ENCODE assay signal across 1 cellular context in the genomic region with DNA sequence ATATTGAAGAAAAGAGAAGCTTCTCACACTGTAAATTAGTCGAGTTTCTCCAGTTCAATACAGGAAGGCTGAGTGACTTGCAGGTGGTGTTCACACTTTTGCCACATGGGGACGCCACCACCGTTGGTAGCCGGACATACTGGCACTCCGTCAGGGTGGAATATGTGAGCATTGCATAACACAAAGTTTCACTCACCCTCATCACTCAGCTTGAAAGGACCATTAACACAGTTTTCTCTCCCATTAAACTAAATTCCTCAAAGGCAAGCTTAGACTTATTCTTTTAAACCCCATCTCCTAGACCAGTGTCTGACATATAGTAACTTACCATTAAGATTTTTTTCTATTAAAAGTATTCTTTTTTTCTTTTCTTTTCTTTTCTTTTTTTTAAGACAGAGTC.
TF ChIP-seq lines count a peak whose summit lies in the region.

No MANE protein-coding gene starts in this region.

TF ChIP-seq in HepG2, 621 proteins besides CTCF, POLR2A, EP300 and RAD21 (continued from another document and continues in another):
- TF ChIP-seq ZHX1 (CRISPR knock-in tag; IDR thresholded peaks at IDR 0.05; ENCODE audit: low read depth) (no peak), RORA (CRISPR knock-in tag; IDR thresholded peaks at IDR 0.05) (no peak), ARID2 (CRISPR knock-in tag; IDR thresholded peaks at IDR 0.05; ENCODE audit: borderline replicate concordance) (no peak), ZNF563 (CRISPR knock-in tag; IDR thresholded peaks at IDR 0.05) (no peak), ZNF3 (CRISPR knock-in tag; IDR thresholded peaks at IDR 0.05) (no peak), BRCA1 (CRISPR knock-in tag; IDR thresholded peaks at IDR 0.05) (no peak), RARG (CRISPR knock-in tag; IDR thresholded peaks at IDR 0.05; ENCODE audit: low read depth) (no peak), ZMYM3 (CRISPR knock-in tag; IDR thresholded peaks at IDR 0.05) (no peak), CERS6 (CRISPR knock-in tag; IDR thresholded peaks at IDR 0.05) (no peak), KAT8 (CRISPR knock-in tag; IDR thresholded peaks at IDR 0.05) (0 out of 2 replicates have a peak, but pooled peaks have one; percentile 14), THAP11 (CRISPR knock-in tag; IDR thresholded peaks at IDR 0.05) (peak; percentile 61; the same call in 1 of the 2 replicates), DNMT3B (CRISPR knock-in tag; conservative IDR thresholded peaks at IDR 0.05) (no peak), GLI4 (CRISPR knock-in tag; IDR thresholded peaks at IDR 0.05; ENCODE audit: borderline replicate concordance) (no peak), ZNF343 (CRISPR knock-in tag; IDR thresholded peaks at IDR 0.05) (no peak), ZNF468 (CRISPR knock-in tag; IDR thresholded peaks at IDR 0.05) (no peak), ZMAT3 (CRISPR knock-in tag; conservative IDR thresholded peaks at IDR 0.05) (no peak), PAXIP1 (CRISPR knock-in tag; conservative IDR thresholded peaks at IDR 0.05) (no peak), CC2D1A (CRISPR knock-in tag; IDR thresholded peaks at IDR 0.05) (no peak), ZNF431 (CRISPR knock-in tag; IDR thresholded peaks at IDR 0.05; ENCODE audit: borderline replicate concordance, low read depth) (no peak), ZNF607 (CRISPR knock-in tag; IDR thresholded peaks at IDR 0.05; ENCODE audit: borderline replicate concordance) (no peak), CEBPB (IDR thresholded peaks at IDR 0.05; ENCODE audit: borderline replicate concordance, low read depth, low read length) (peak; percentile 90), TBX2 (CRISPR knock-in tag; IDR thresholded peaks at IDR 0.05; ENCODE audit: borderline replicate concordance) (no peak), SIX4 (CRISPR knock-in tag; IDR thresholded peaks at IDR 0.05) (no peak), ZNF235 (CRISPR knock-in tag; IDR thresholded peaks at IDR 0.05; ENCODE audit: borderline replicate concordance) (no peak), ZNF326 (CRISPR knock-in tag; IDR thresholded peaks at IDR 0.05; ENCODE audit: borderline replicate concordance) (no peak), NFE2L1 (CRISPR knock-in tag; IDR thresholded peaks at IDR 0.05; ENCODE audit: borderline replicate concordance) (no peak), HHEX (CRISPR knock-in tag; IDR thresholded peaks at IDR 0.05) (0 out of 2 replicates have a peak, but pooled peaks have one; percentile 10), JDP2 (CRISPR knock-in tag; IDR thresholded peaks at IDR 0.05; ENCODE audit: borderline replicate concordance) (no peak), TEF (CRISPR knock-in tag; IDR thresholded peaks at IDR 0.05) (peak; percentile 99)
- TF ChIP-seq, protein P1, sequence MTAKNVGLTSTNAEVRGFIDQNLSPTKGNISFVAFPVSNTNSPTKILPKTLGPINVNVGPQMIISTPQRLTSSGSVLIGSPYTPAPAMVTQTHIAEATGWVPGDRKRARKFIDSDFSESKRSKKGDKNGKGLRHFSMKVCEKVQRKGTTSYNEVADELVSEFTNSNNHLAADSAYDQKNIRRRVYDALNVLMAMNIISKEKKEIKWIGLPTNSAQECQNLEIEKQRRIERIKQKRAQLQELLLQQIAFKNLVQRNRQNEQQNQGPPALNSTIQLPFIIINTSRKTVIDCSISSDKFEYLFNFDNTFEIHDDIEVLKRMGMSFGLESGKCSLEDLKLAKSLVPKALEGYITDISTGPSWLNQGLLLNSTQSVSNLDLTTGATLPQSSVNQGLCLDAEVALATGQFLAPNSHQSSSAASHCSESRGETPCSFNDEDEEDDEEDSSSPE (CRISPR knock-in tag; IDR thresholded peaks at IDR 0.05), result no peak
- TF ChIP-seq, protein P2, sequence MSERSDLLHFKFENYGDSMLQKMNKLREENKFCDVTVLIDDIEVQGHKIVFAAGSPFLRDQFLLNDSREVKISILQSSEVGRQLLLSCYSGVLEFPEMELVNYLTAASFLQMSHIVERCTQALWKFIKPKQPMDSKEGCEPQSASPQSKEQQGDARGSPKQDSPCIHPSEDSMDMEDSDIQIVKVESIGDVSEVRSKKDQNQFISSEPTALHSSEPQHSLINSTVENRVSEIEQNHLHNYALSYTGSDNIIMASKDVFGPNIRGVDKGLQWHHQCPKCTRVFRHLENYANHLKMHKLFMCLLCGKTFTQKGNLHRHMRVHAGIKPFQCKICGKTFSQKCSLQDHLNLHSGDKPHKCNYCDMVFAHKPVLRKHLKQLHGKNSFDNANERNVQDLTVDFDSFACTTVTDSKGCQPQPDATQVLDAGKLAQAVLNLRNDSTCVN (CRISPR knock-in tag; IDR thresholded peaks at IDR 0.05; ENCODE audit: borderline replicate concordance), result no peak
- TF ChIP-seq, protein P3, sequence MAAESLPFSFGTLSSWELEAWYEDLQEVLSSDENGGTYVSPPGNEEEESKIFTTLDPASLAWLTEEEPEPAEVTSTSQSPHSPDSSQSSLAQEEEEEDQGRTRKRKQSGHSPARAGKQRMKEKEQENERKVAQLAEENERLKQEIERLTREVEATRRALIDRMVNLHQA (CRISPR knock-in tag; IDR thresholded peaks at IDR 0.05), result no peak
- TF ChIP-seq, protein P4, sequence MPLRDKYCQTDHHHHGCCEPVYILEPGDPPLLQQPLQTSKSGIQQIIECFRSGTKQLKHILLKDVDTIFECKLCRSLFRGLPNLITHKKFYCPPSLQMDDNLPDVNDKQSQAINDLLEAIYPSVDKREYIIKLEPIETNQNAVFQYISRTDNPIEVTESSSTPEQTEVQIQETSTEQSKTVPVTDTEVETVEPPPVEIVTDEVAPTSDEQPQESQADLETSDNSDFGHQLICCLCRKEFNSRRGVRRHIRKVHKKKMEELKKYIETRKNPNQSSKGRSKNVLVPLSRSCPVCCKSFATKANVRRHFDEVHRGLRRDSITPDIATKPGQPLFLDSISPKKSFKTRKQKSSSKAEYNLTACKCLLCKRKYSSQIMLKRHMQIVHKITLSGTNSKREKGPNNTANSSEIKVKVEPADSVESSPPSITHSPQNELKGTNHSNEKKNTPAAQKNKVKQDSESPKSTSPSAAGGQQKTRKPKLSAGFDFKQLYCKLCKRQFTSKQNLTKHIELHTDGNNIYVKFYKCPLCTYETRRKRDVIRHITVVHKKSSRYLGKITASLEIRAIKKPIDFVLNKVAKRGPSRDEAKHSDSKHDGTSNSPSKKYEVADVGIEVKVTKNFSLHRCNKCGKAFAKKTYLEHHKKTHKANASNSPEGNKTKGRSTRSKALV (CRISPR knock-in tag; IDR thresholded peaks at IDR 0.05), result no peak
- TF ChIP-seq, protein P5, sequence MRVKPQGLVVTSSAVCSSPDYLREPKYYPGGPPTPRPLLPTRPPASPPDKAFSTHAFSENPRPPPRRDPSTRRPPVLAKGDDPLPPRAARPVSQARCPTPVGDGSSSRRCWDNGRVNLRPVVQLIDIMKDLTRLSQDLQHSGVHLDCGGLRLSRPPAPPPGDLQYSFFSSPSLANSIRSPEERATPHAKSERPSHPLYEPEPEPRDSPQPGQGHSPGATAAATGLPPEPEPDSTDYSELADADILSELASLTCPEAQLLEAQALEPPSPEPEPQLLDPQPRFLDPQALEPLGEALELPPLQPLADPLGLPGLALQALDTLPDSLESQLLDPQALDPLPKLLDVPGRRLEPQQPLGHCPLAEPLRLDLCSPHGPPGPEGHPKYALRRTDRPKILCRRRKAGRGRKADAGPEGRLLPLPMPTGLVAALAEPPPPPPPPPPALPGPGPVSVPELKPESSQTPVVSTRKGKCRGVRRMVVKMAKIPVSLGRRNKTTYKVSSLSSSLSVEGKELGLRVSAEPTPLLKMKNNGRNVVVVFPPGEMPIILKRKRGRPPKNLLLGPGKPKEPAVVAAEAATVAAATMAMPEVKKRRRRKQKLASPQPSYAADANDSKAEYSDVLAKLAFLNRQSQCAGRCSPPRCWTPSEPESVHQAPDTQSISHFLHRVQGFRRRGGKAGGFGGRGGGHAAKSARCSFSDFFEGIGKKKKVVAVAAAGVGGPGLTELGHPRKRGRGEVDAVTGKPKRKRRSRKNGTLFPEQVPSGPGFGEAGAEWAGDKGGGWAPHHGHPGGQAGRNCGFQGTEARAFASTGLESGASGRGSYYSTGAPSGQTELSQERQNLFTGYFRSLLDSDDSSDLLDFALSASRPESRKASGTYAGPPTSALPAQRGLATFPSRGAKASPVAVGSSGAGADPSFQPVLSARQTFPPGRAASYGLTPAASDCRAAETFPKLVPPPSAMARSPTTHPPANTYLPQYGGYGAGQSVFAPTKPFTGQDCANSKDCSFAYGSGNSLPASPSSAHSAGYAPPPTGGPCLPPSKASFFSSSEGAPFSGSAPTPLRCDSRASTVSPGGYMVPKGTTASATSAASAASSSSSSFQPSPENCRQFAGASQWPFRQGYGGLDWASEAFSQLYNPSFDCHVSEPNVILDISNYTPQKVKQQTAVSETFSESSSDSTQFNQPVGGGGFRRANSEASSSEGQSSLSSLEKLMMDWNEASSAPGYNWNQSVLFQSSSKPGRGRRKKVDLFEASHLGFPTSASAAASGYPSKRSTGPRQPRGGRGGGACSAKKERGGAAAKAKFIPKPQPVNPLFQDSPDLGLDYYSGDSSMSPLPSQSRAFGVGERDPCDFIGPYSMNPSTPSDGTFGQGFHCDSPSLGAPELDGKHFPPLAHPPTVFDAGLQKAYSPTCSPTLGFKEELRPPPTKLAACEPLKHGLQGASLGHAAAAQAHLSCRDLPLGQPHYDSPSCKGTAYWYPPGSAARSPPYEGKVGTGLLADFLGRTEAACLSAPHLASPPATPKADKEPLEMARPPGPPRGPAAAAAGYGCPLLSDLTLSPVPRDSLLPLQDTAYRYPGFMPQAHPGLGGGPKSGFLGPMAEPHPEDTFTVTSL (CRISPR knock-in tag; IDR thresholded peaks at IDR 0.05; ENCODE audit: borderline replicate concordance), result no peak
